30 cellular contexts compared by ENCODE assay signal in genomic region chr3:24164967-24165366, GRCh38.
"Had no signal": no experiment of that assay in that cellular context is flagged by ENCODE, and none has a peak within 500 bp of the region (broad histone marks: within the 10 kb centered on the region; RNA-seq: fewer than 3 reads in every experiment).

No MANE protein-coding gene starts in this region.

- H3K4me2 ChIP-seq: SK-N-SH had no signal

- H3K4me3 Mint-ChIP-seq: activated B cell treated with CpG ODN at 0.5 μM for 24 hours; activated CD8-positive, alpha-beta T cell treated with anti-CD3 and anti-CD28 coated beads for 36 hours; activated naive CD4-positive, alpha-beta T cell treated with anti-CD3 and anti-CD28 coated beads for 36 hours; activated T-cell treated with anti-CD3 and anti-CD28 coated beads, Interleukin-2, amount 50 U/mL, for 24 hours; activated T-helper 1 cell treated with anti-CD3 and anti-CD28 coated beads, Interleukin-12 subunit alpha, Interleukin-12 subunit beta, Interleukin-2, Interleukin-4 antibody, amounts not matched to agents 30 ng/mL and 10 ng/mL and 1 ng/mL, durations not matched to agents 14 hours and 24 hours and 36 hours; brain; T-helper 1 cell treated with Interleukin-12 subunit alpha and Interleukin-12 subunit beta and Interleukin-4 antibody, amounts not matched to agents 30 μg/mL and 1 μg/mL, for 36 hours; T-helper 2 cell treated with Interferon-gamma antibody and Interleukin-4, amounts not matched to agents 5 μg/mL and 100 μg/mL, for 36 hours had no signal

- H3K27me3 Mint-ChIP-seq: brain had no signal

- H3K9me2 ChIP-seq: SK-N-SH had no signal

- H3K4me3 ChIP-seq: adrenal gland, K562, Peyer's patch, SJSA1 had no signal

- H3K27me3 ChIP-seq: adrenal gland, Peyer's patch, SJSA1 had no signal

- H3K4me1 ChIP-seq: adrenal gland, Peyer's patch, SJSA1 had no signal

- H3K36me3 Mint-ChIP-seq: brain had no signal

- H3K9ac ChIP-seq: SK-N-SH had no signal

- H3K4me1 Mint-ChIP-seq: activated B cell treated with CpG ODN at 0.5 μM for 24 hours had no signal

- H3K36me3 ChIP-seq: adrenal gland, Peyer's patch, SJSA1 had no signal

- H3K27ac Mint-ChIP-seq: activated B cell treated with CpG ODN at 0.5 μM for 24 hours; activated CD8-positive, alpha-beta T cell treated with anti-CD3 and anti-CD28 coated beads for 36 hours; activated naive CD4-positive, alpha-beta T cell treated with anti-CD3 and anti-CD28 coated beads for 36 hours; activated naive CD4-positive, alpha-beta T cell treated with anti-CD3 and anti-CD28 coated beads, Interleukin-2, amount 50 U/mL, for 72 hours; activated T-cell treated with anti-CD3 and anti-CD28 coated beads, Interleukin-2, amount 50 U/mL, for 24 hours; activated T-helper 1 cell treated with anti-CD3 and anti-CD28 coated beads, Interleukin-12 subunit alpha, Interleukin-12 subunit beta, Interleukin-2, Interleukin-4 antibody, amounts not matched to agents 30 ng/mL and 10 ng/mL and 1 ng/mL, durations not matched to agents 14 hours and 24 hours and 36 hours; brain; T-helper 1 cell treated with Interleukin-12 subunit alpha and Interleukin-12 subunit beta and Interleukin-4 antibody, amounts not matched to agents 30 μg/mL and 1 μg/mL, for 36 hours; T-helper 2 cell treated with Interferon-gamma antibody and Interleukin-4, amounts not matched to agents 5 μg/mL and 100 μg/mL, for 36 hours had no signal

- H3K9me3 ChIP-seq: adrenal gland, Peyer's patch, SJSA1, SK-N-SH had no signal

- H3K9me3 Mint-ChIP-seq: activated B cell treated with CpG ODN at 0.5 μM for 24 hours; activated CD8-positive, alpha-beta T cell treated with anti-CD3 and anti-CD28 coated beads for 36 hours; activated naive CD4-positive, alpha-beta T cell treated with anti-CD3 and anti-CD28 coated beads for 36 hours; activated T-cell treated with anti-CD3 and anti-CD28 coated beads, Interleukin-2, amount 50 U/mL, for 24 hours; activated T-helper 1 cell treated with anti-CD3 and anti-CD28 coated beads, Interleukin-12 subunit alpha, Interleukin-12 subunit beta, Interleukin-2, Interleukin-4 antibody, amounts not matched to agents 30 ng/mL and 10 ng/mL and 1 ng/mL, durations not matched to agents 14 hours and 24 hours and 36 hours; T-helper 1 cell treated with Interleukin-12 subunit alpha and Interleukin-12 subunit beta and Interleukin-4 antibody, amounts not matched to agents 30 μg/mL and 1 μg/mL, for 36 hours; T-helper 2 cell treated with Interferon-gamma antibody and Interleukin-4, amounts not matched to agents 5 μg/mL and 100 μg/mL, for 36 hours had no signal

- DNase-seq: activated B cell treated with CpG ODN at 0.5 μM for 24 hours; activated CD4-positive, alpha-beta T cell treated with anti-CD3 and anti-CD28 coated beads for 48 hours; activated CD4-positive, alpha-beta T cell treated with anti-CD3 and anti-CD28 coated beads, Interleukin-2, amount 50 U/mL, for 4 hours; activated CD4-positive, CD25-positive, alpha-beta regulatory T cell treated with anti-CD3 and anti-CD28 coated beads, Interleukin-2, amount 50 U/mL, for 72 hours; activated CD8-positive, alpha-beta T cell treated with anti-CD3 and anti-CD28 coated beads for 36 hours; activated gamma-delta T cell treated with Interleukin-2 at 50 U/mL for 16 hours; activated naive CD4-positive, alpha-beta T cell treated with anti-CD3 and anti-CD28 coated beads for 36 hours; activated T-cell treated with anti-CD3 and anti-CD28 coated beads, Interleukin-2, amount 50 U/mL, for 24 hours; adrenal gland; caudate nucleus; cerebellar nuclear complex; NCI-H1105 treated with DMSO at 0.1 percent for 48 hours; NCI-H1436; NCI-H1694; NCI-H1930; NCI-H2081 treated with DMSO at 0.1 percent for 48 hours; NCI-H345; NCI-H524 treated with DMSO at 0.1 percent for 48 hours; NCI-H774; Peyer's patch; RPMI8226; SHP77 treated with DMSO at 0.1 percent for 48 hours; SK-N-SH had no signal

- H3K27ac ChIP-seq: adrenal gland, Peyer's patch, SJSA1 had no signal
